Comparison of ENCODE assay signal across 8 cellular contexts in genomic region chr3:40476478-40477470, GRCh38. TPM values are rescaled to one million over a fixed set of nuclear protein-coding genes. Genes with fewer than 3 reads are reported as not detected.
DNase-seq lines count a peak whose midpoint lies in the region; ATAC-seq lines count a peak whose summit lies in the region.

Gene ZNF619, plus strand, starts transcription at chr3:40477122. Its CDS starts 858 bp downstream, at chr3:40477980.

- peak; percentile 69 for DNase-seq in Ammon's horn (ENCODE audit: low spot score)
- peak; percentile 4 to 55 for DNase-seq in NCI-H524 (lab: John Stamatoyannopoulos, UW)
- DNase-seq in activated CD8-positive, alpha-beta T cell treated with anti-CD3 and anti-CD28 coated beads, Interleukin-2, amount 10 ng/mL, durations not matched to agents 7 days and 5 days, result peak; percentile 66
- peak; percentile 51 to 63 (median 60) for DNase-seq in effector memory CD8-positive, alpha-beta T cell
- DNase-seq in memory B cell (ENCODE audit: low spot score in 2 of 2), result peak; percentile 61 to 68
- peak; percentile 33 for DNase-seq in stimulated activated CD8-positive, alpha-beta memory T cell treated with anti-CD3 and anti-CD28 coated beads, Interleukin-12 subunit alpha, Interleukin-12 subunit beta, amount 100 ng/mL, for 4 hours (ENCODE audit: low read depth)

- peak within 1 kb of the TSS; percentile 87 for H3K4me3 Mint-ChIP-seq in activated CD8-positive, alpha-beta T cell treated with anti-CD3 and anti-CD28 coated beads, Interleukin-2, amount 10 ng/mL, durations not matched to agents 7 days and 5 days
- H3K4me3 Mint-ChIP-seq in effector memory CD8-positive, alpha-beta T cell, result peak within 1 kb of the TSS; percentile 93 to 96
- H3K4me3 Mint-ChIP-seq in memory B cell, result peak within 1 kb of the TSS; percentile 95

- H3K27me3 Mint-ChIP-seq in activated CD8-positive, alpha-beta T cell treated with anti-CD3 and anti-CD28 coated beads, Interleukin-2, amount 10 ng/mL, durations not matched to agents 7 days and 5 days (ENCODE audit: low read depth), result no peaks in the 10 kb centered on the region
- no peaks in the 10 kb centered on the region for H3K27me3 Mint-ChIP-seq in effector memory CD8-positive, alpha-beta T cell
- H3K27me3 Mint-ChIP-seq in memory B cell, result no peaks in the 10 kb centered on the region

- POLR2A ChIA-PET in activated CD8-positive, alpha-beta T cell treated with anti-CD3 and anti-CD28 coated beads, Interleukin-2, amount 10 ng/mL, durations not matched to agents 7 days and 5 days (lab: Charles Lee), result interaction anchor here (0.6 to 3.0 kb wide), 7 partner anchors 12 to 1391 kb away, joined by 3 to 17 read pairs (median 3); partner anchors contain the start of genes CTNNB1 and RPL14

- H3K9me3 Mint-ChIP-seq in activated CD8-positive, alpha-beta T cell treated with anti-CD3 and anti-CD28 coated beads, Interleukin-2, amount 10 ng/mL, durations not matched to agents 7 days and 5 days (ENCODE audit: insufficient read depth), result no peaks in the 10 kb centered on the region
- H3K9me3 Mint-ChIP-seq in effector memory CD8-positive, alpha-beta T cell, result no peaks in the 10 kb centered on the region
- H3K9me3 Mint-ChIP-seq in memory B cell, result no peaks in the 10 kb centered on the region

- peak; percentile 89 for ATAC-seq in GM18867 (IDR thresholded peaks at IDR 0.05; ENCODE audit: unreplicated experiment)
- peak; percentile 80 for ATAC-seq in HG03103 (IDR thresholded peaks at IDR 0.05; ENCODE audit: low read depth, unreplicated experiment)
- peak; percentile 88 for ATAC-seq in activated CD8-positive, alpha-beta T cell treated with anti-CD3 and anti-CD28 coated beads, Interleukin-2, amount 10 ng/mL, durations not matched to agents 7 days and 5 days
- ATAC-seq in effector memory CD8-positive, alpha-beta T cell (replicated peaks), result peak; percentile 95
- peak; percentile 93 for ATAC-seq in memory B cell (ENCODE audit: low read depth)

- H3K4me1 Mint-ChIP-seq in activated CD8-positive, alpha-beta T cell treated with anti-CD3 and anti-CD28 coated beads, Interleukin-2, amount 10 ng/mL, durations not matched to agents 7 days and 5 days (ENCODE audit: low read depth), result peaks cover 23% of the 10 kb centered on the region
- H3K4me1 Mint-ChIP-seq in effector memory CD8-positive, alpha-beta T cell (ENCODE audit: low read depth in 2 of 2), result peaks cover 16 to 28% of the 10 kb centered on the region in 2 donors
- H3K4me1 Mint-ChIP-seq in memory B cell, result peaks cover 20% of the 10 kb centered on the region

- CTCF ChIA-PET in activated CD8-positive, alpha-beta T cell treated with anti-CD3 and anti-CD28 coated beads, Interleukin-2, amount 10 ng/mL, durations not matched to agents 7 days and 5 days (lab: Charles Lee), result interaction anchor here (1.3 to 2.1 kb wide), 3 partner anchors 20 to 169 kb away, joined by 3 to 9 read pairs (median 5); partner anchors contain the start of genes RPL14 and ZNF620

- peak within 1 kb of the TSS; percentile 79 for H3K27ac Mint-ChIP-seq in activated CD8-positive, alpha-beta T cell treated with anti-CD3 and anti-CD28 coated beads, Interleukin-2, amount 10 ng/mL, durations not matched to agents 7 days and 5 days
- peak within 1 kb of the TSS; percentile 98 to 99 for H3K27ac Mint-ChIP-seq in effector memory CD8-positive, alpha-beta T cell
- H3K27ac Mint-ChIP-seq in memory B cell, result peak within 1 kb of the TSS; percentile 96

- H3K36me3 Mint-ChIP-seq in activated CD8-positive, alpha-beta T cell treated with anti-CD3 and anti-CD28 coated beads, Interleukin-2, amount 10 ng/mL, durations not matched to agents 7 days and 5 days (ENCODE audit: low read depth), result peaks cover 26% of the 10 kb centered on the region
- peaks cover 8% of the 10 kb centered on the region for H3K36me3 Mint-ChIP-seq in effector memory CD8-positive, alpha-beta T cell (ENCODE audit: insufficient read depth)
- peaks cover 16% of the 10 kb centered on the region for H3K36me3 Mint-ChIP-seq in memory B cell

RNA-seq across cellular contexts. Expression of gene ZNF619, which starts in this region (rescaled TPM):
- 1 to 10 TPM; 6.7 to 8.5 TPM for total RNA-seq in activated CD8-positive, alpha-beta T cell treated with anti-CD3 and anti-CD28 coated beads, Interleukin-2, amount 10 ng/mL, durations not matched to agents 7 days and 5 days

Comparison
In these comparisons a context has a peak if more than half of its experiments do, and no peak if none do; other contexts are left out.
1. Peak in every context shown above with its lines: DNase-seq and ATAC-seq.